ENCODE assay signal across 8 cellular contexts in genomic region chr6:43369174-43370002, GRCh38. TPM values are rescaled to one million over a fixed set of nuclear protein-coding genes. Genes with fewer than 3 reads are reported as not detected.
A peak's percentile ranks its signal among the peaks of the same experiment; 100 is the strongest.
DNase-seq lines count a peak whose midpoint lies in the region; ATAC-seq, FAIRE-seq and TF ChIP-seq lines count a peak whose summit lies in the region.

A gene with protein sequence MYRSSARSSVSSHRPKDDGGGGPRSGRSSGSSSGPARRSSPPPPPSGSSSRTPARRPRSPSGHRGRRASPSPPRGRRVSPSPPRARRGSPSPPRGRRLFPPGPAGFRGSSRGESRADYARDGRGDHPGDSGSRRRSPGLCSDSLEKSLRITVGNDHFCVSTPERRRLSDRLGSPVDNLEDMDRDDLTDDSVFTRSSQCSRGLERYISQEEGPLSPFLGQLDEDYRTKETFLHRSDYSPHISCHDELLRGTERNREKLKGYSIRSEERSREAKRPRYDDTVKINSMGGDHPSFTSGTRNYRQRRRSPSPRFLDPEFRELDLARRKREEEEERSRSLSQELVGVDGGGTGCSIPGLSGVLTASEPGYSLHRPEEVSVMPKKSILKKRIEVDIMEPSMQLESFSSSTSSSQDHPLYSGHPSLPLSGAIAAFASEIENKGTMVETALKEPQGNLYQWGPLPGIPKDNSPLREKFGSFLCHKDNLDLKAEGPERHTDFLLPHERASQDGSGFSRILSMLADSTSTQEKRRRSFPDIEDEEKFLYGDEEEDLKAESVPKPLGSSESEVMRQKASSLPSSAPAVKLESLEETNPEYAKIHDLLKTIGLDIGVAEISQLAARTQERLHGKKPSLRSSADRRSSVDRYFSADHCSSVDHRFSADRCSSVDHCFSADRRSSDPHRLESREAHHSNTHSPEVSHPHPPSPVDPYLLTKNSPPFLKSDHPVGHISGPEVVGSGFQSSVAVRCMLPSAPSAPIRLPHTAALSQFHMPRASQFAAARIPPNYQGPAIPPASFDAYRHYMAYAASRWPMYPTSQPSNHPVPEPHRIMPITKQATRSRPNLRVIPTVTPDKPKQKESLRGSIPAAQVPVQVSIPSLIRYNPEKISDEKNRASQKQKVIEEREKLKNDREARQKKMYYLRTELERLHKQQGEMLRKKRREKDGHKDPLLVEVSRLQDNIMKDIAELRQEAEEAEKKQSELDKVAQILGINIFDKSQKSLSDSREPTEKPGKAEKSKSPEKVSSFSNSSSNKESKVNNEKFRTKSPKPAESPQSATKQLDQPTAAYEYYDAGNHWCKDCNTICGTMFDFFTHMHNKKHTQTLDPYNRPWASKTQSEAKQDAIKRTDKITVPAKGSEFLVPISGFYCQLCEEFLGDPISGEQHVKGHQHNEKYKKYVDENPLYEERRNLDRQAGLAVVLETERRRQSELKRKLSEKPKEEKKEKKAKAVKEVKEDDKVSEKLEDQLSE (N-terminal part only) (minus strand): TSS chr6:43369647. CDS start chr6:43369365, 282 bp downstream.

- H3K9me3 ChIP-seq in Karpas-422 (ENCODE audit: low read length) (no peaks in the 10 kb centered on the region), esophagus muscularis mucosa (no peaks in the 10 kb centered on the region), muscle layer of duodenum (ENCODE audit: control insufficient read depth in 1 of 2, low read length in 2 of 2) (no peaks in the 10 kb centered on the region)

- 0% methylated on average over 5 of the region's 104 CpGs for WGBS in esophagus muscularis mucosa

- intact Hi-C loops in esophagus muscularis mucosa (cut with DNase I): loop anchor here (5.0 to 10.0 kb wide), 2 partner anchors 58 to 125 kb away; partner anchors contain the start of gene ABCC10

- H3K27ac ChIP-seq in Karpas-422 (ENCODE audit: low read length) (peak within 1 kb of the TSS; percentile 89), esophagus muscularis mucosa (replicated peaks in 1 of 4) (peak within 1 kb of the TSS; percentile 84 to 91 (median 90)), muscle layer of duodenum (ENCODE audit: low read length) (peak within 1 kb of the TSS; percentile 73)

- no peak for FAIRE-seq in RCC 7860 (lab: Jason Lieb, UNC)

- H3K4me2 ChIP-seq in Karpas-422 (ENCODE audit: low read depth, low read length, poor library complexity, severe bottlenecking): peak within 1 kb of the TSS; percentile 82

- no peak for TF ChIP-seq POLR2A in esophagus muscularis mucosa (IDR thresholded peaks at IDR 0.05; ENCODE audit: low read depth)

- no peak within 1 kb of the TSS for H2AFZ ChIP-seq in Karpas-422 (ENCODE audit: low read length)

- H3K9ac ChIP-seq in Karpas-422 (ENCODE audit: low read length): peak within 1 kb of the TSS; percentile 95

- TF ChIP-seq CTCF in esophagus muscularis mucosa (IDR thresholded peaks at IDR 0.05): peak in 1 of 3 experiments; percentile 8

- peaks cover 11% of the 10 kb centered on the region; the same call in 1 of the 2 replicates for H3K36me3 ChIP-seq in Karpas-422 (ENCODE audit: insufficient read depth, low read length)
- peaks cover 0 to 13% (median 9%) of the 10 kb centered on the region in 4 donors for H3K36me3 ChIP-seq in esophagus muscularis mucosa
- H3K36me3 ChIP-seq in muscle layer of duodenum (ENCODE audit: control insufficient read depth in 1 of 2, insufficient read depth in 2 of 2, low read length in 2 of 2): peaks cover 8 to 10% of the 10 kb centered on the region in 2 donors

- peaks cover 69% of the 10 kb centered on the region for H3K4me1 ChIP-seq in Karpas-422 (ENCODE audit: low read length)
- H3K4me1 ChIP-seq in esophagus muscularis mucosa: peaks cover 18 to 37% (median 30%) of the 10 kb centered on the region in 4 donors
- H3K4me1 ChIP-seq in muscle layer of duodenum (ENCODE audit: control insufficient read depth in 1 of 2, insufficient read depth in 2 of 2, low read length in 2 of 2): peaks cover 0 to 18% of the 10 kb centered on the region in 2 donors

- H3K9me2 ChIP-seq in Karpas-422 (replicated peaks; ENCODE audit: insufficient read depth, low read length): no peaks in the 10 kb centered on the region

- no peaks in the 10 kb centered on the region for H4K20me1 ChIP-seq in Karpas-422 (ENCODE audit: insufficient read depth, low read depth, low read length)

- H3K4me3 ChIP-seq in Karpas-422 (ENCODE audit: low read length): peak within 1 kb of the TSS; percentile 72
- peak within 1 kb of the TSS; percentile 78 to 96 (median 89) for H3K4me3 ChIP-seq in esophagus muscularis mucosa
- peak within 1 kb of the TSS; percentile 84 to 85 for H3K4me3 ChIP-seq in muscle layer of duodenum (ENCODE audit: low read depth in 1 of 2, low read length in 2 of 2)

- no peak for TF ChIP-seq EP300 in esophagus muscularis mucosa (IDR thresholded peaks at IDR 0.05)

- ATAC-seq in GM21825 (IDR thresholded peaks at IDR 0.05; ENCODE audit: unreplicated experiment): peak; percentile 80

- H3K27me3 ChIP-seq in Karpas-422 (ENCODE audit: low read length) (no peaks in the 10 kb centered on the region), esophagus muscularis mucosa (peaks cover 0 to 4% (median 0%) of the 10 kb centered on the region in 4 donors), muscle layer of duodenum (ENCODE audit: low read depth, low read length) (no peaks in the 10 kb centered on the region)

- peak; percentile 93 for DNase-seq in DMS79 (lab: John Stamatoyannopoulos, UW)
- DNase-seq in Karpas-422: peak; percentile 99
- DNase-seq in RCC 7860 (ENCODE audit: low spot score): peak; percentile 81
- DNase-seq in activated T-cell treated with anti-CD3 and anti-CD28 coated beads, Interleukin-2, amount 50 U/mL, for 48 hours: peak; percentile 93 to 94
- peak; percentile 98 for DNase-seq in esophagus muscularis mucosa (ENCODE audit: extremely low spot score)
- peak; percentile 76 for DNase-seq in stimulated activated CD8-positive, alpha-beta memory T cell treated with anti-CD3 and anti-CD28 coated beads, Interleukin-7, amount 100 ng/mL, for 24 hours (ENCODE audit: low read depth)

- peaks cover 45% of the 10 kb centered on the region for H3K79me2 ChIP-seq in Karpas-422 (ENCODE audit: low read length)

RNA-seq across cellular contexts. Expression of the gene that starts here (rescaled TPM):
- 54.5 and 61.8 TPM in 2 replicates for total RNA-seq in Karpas-422 (2014; rRNA removed; shearing (Covaris generic); ENCODE audit: low replicate concordance)
- 10 to 100 TPM; 11.1 to 17.3 (median 14.6) TPM for total RNA-seq in esophagus muscularis mucosa

Comparison
In these comparisons a context has a peak if more than half of its experiments do, and no peak if none do; other contexts are left out.
1. Peak in every context shown above with its lines: DNase-seq, ATAC-seq, H3K4me3 ChIP-seq and H3K27ac ChIP-seq.